In genomic region chr12:22459872-22460490, GRCh38 we compare ENCODE assay signal across 9 cellular contexts.
DNase-seq lines count a peak whose midpoint lies in the region; ATAC-seq, FAIRE-seq and TF ChIP-seq lines count a peak whose summit lies in the region.
"Had no signal": no experiment of that assay in that cellular context is flagged by ENCODE, and none has a peak within 500 bp of the region (broad histone marks: within the 10 kb centered on the region; RNA-seq: fewer than 3 reads in every experiment).

No MANE protein-coding gene starts in this region.

- no peaks in the 10 kb centered on the region for H3K79me2 ChIP-seq in keratinocyte (ENCODE audit: control insufficient read depth, insufficient read depth, low read length)

- no peaks in the 10 kb centered on the region for H3K27me3 ChIP-seq in keratinocyte (ENCODE audit: control insufficient read depth, extremely low read depth, insufficient read depth, low read length)

- DNase-seq in GM03348 (ENCODE audit: low spot score) (peak; percentile 41), NCI-H510A (lab: John Stamatoyannopoulos, UW) (peak; percentile 21), keratinocyte (ENCODE audit: low read depth, low spot score) (peak; percentile 21), urothelium cell line (ENCODE audit: low spot score) (peak; percentile 31)
- no peak for DNase-seq in stimulated activated CD4-positive, alpha-beta T cell treated with anti-CD3 and anti-CD28 coated beads, Interleukin-1b, Interleukin-23, amount 100 ng/mL, for 48 hours

- H3K27me3 Mint-ChIP-seq in brain = no peaks in the 10 kb centered on the region
- H3K27me3 Mint-ChIP-seq: dendritic cell treated with granulocyte-macrophage colony-stimulating factor and Interleukin-4, amounts not matched to agents 40 ng/mL and 50 ng/mL, for 4 days had no signal

- H3K9me1 ChIP-seq in keratinocyte (ENCODE audit: control insufficient read depth, extremely low read depth, insufficient read depth, low read length) = no peaks in the 10 kb centered on the region

- no peaks in the 10 kb centered on the region for H4K20me1 ChIP-seq in keratinocyte (ENCODE audit: control insufficient read depth, extremely low read depth, insufficient read depth, low read length)

- peak; percentile 65 for ATAC-seq in HG02759 (IDR thresholded peaks at IDR 0.05; ENCODE audit: unreplicated experiment)

- TF ChIP-seq CTCF in 22Rv1 (IDR thresholded peaks at IDR 0.05) (peak; percentile 89), brain (conservative IDR thresholded peaks at IDR 0.05) (peak; percentile 65 to 76), keratinocyte (optimal IDR thresholded peaks at IDR 0.05 in 1 of 3, IDR thresholded peaks at IDR 0.05 in 1 of 3, conservative IDR thresholded peaks at IDR 0.05 in 1 of 3; ENCODE audit: extremely low read depth in 1 of 3, insufficient read depth in 2 of 3, low read length in 3 of 3) (peak; percentile 40 to 61 (median 54))

- H3K27ac ChIP-seq in 22Rv1 (no peak overlapping the region), keratinocyte (ENCODE audit: control insufficient read depth, insufficient read depth, low read length) (no peak overlapping the region)

- H3K36me3 Mint-ChIP-seq in brain = peaks cover 4% of the 10 kb centered on the region

- H3K4me3 ChIP-seq in keratinocyte (ENCODE audit: control insufficient read depth in 2 of 3, extremely low read depth in 1 of 3, insufficient read depth in 2 of 3, low read depth in 1 of 3, low read length in 3 of 3) = no peak overlapping the region

- FAIRE-seq in keratinocyte (lab: Jason Lieb, UNC) = peak; percentile 89
- FAIRE-seq in urothelium cell line (lab: Jason Lieb, UNC) = no peak

- peak overlapping the region in 1 of 5 experiments; percentile 28 for H3K27ac Mint-ChIP-seq in brain
- H3K27ac Mint-ChIP-seq: dendritic cell treated with granulocyte-macrophage colony-stimulating factor and Interleukin-4, amounts not matched to agents 40 ng/mL and 50 ng/mL, for 4 days had no signal

- H3K4me2 ChIP-seq in keratinocyte (ENCODE audit: control insufficient read depth, extremely low read depth, insufficient read depth, low read depth, low read length) = no peak overlapping the region

- dilution Hi-C loops in keratinocyte (cut with MboI; ENCODE audit: extremely low pct_ligation_motif_present, low sequenced_read_pairs) = no loop called here

- H3K4me3 Mint-ChIP-seq in brain = no peak overlapping the region
- H3K4me3 Mint-ChIP-seq: dendritic cell treated with granulocyte-macrophage colony-stimulating factor and Interleukin-4, amounts not matched to agents 40 ng/mL and 50 ng/mL, for 4 days had no signal

- H3K4me1 Mint-ChIP-seq in brain = peaks cover 22% of the 10 kb centered on the region

- no peaks in the 10 kb centered on the region for H3K9me3 Mint-ChIP-seq in brain
- H3K9me3 Mint-ChIP-seq: dendritic cell treated with granulocyte-macrophage colony-stimulating factor and Interleukin-4, amounts not matched to agents 40 ng/mL and 50 ng/mL, for 4 days had no signal

- H2AFZ ChIP-seq in keratinocyte (ENCODE audit: control insufficient read depth, low read length) = no peak overlapping the region

- H3K9me3 ChIP-seq in keratinocyte (ENCODE audit: control insufficient read depth, low read depth, low read length) = no peaks in the 10 kb centered on the region

- H3K36me3 ChIP-seq in keratinocyte (ENCODE audit: control insufficient read depth in 2 of 2, extremely low read depth in 1 of 2, insufficient read depth in 2 of 2, low read length in 2 of 2) = no peaks in the 10 kb centered on the region

- no peaks in the 10 kb centered on the region for H3K4me1 ChIP-seq in keratinocyte (ENCODE audit: control insufficient read depth, extremely low read depth, insufficient read depth, low read length)

- no peak overlapping the region for H3K9ac ChIP-seq in keratinocyte (ENCODE audit: control insufficient read depth, extremely low read depth, insufficient read depth, low read length)
